ENCODE assay signal across 8 cellular contexts in the genomic region with DNA sequence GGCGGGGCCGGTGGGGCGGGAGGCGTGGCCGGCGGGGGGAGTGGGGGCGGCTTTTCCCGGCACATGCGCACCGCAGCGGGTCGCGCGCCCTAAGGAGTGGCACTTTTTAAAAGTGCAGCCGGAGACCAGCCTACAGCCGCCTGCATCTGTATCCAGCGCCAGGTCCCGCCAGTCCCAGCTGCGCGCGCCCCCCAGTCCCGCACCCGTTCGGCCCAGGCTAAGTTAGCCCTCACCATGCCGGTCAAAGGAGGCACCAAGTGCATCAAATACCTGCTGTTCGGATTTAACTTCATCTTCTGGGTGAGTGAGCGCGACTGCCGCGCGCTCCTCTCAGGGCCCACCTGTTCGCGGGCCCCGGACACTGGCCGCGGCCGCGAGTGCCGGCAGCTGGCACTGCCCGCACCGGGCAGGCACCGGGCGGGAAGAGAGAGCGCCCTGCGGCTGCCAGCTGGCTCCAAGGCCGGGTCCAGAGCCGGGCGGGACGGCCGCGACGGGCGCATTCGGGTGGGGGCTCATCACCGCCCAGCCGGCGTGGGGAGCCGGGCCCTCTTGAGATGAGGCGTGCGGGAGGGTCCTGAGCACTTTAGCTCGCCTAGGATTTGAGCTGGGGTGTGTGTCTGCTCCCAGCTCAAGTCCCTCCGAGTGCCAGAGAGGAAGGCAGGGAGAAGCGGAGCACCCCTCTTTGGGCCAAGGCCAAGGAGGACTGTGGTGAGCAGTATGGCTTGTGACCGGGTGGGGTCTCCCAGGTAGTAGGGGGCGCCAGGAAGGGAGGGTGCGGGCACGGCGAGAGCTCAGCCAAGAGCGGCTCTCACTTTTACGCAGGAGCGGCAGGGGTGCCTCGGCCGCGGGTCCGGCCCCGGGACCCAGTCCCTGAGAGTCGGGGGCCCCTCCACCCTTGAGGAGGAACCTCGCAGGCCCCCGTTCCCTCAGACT. TPM values are rescaled to one million over a fixed set of nuclear protein-coding genes. Genes with fewer than 3 reads are reported as not detected.
DNase-seq lines count a peak whose midpoint lies in the region; ATAC-seq and TF ChIP-seq lines count a peak whose summit lies in the region.

A gene with protein sequence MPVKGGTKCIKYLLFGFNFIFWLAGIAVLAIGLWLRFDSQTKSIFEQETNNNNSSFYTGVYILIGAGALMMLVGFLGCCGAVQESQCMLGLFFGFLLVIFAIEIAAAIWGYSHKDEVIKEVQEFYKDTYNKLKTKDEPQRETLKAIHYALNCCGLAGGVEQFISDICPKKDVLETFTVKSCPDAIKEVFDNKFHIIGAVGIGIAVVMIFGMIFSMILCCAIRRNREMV (plus strand): TSS at position 135 of the 933 bp plus-strand sequence. CDS start 100 bp downstream, at position 235.

- no peaks in the 10 kb centered on the region for H3K36me3 ChIP-seq in upper lobe of left lung

- DNase-seq in EL (peak; percentile 56), NCI-H146 (lab: John Stamatoyannopoulos, UW) (peak; percentile 70), foreskin keratinocyte (no peak), neural crest cell (ENCODE audit: low read depth, low spot score) (no peak), upper lobe of left lung (peak; percentile 83 to 95), Kasumi-1 (lab: John Stamatoyannopoulos, UW) (no peak)
- peak; percentile 19 for DNase-seq in activated T-helper 1 cell treated with anti-CD3 and anti-CD28 coated beads, Interleukin-12 subunit alpha, Interleukin-12 subunit beta, Interleukin-2, Interleukin-4 antibody, amounts not matched to agents 30 ng/mL and 10 ng/mL and 1 ng/mL, durations not matched to agents 14 hours and 24 hours and 36 hours (ENCODE audit: low spot score)

- H3K9me3 ChIP-seq in upper lobe of left lung, result no peaks in the 10 kb centered on the region

- intact Hi-C loops in activated T-helper 1 cell treated with anti-CD3 and anti-CD28 coated beads, Interleukin-12 subunit alpha, Interleukin-12 subunit beta, Interleukin-2, Interleukin-4 antibody, amounts not matched to agents 30 ng/mL and 10 ng/mL and 1 ng/mL, durations not matched to agents 14 hours and 24 hours and 36 hours (cut with micrococcal nuclease), result loop anchor here (2.0 kb wide), 2 partner anchors 14 to 32 kb away; no protein-coding TSS in a partner anchor

- H3K27me3 ChIP-seq in foreskin keratinocyte (no peaks in the 10 kb centered on the region), upper lobe of left lung (peaks cover 0 to 8% (median 0%) of the 10 kb centered on the region in 4 donors)

- H3K36me3 Mint-ChIP-seq in activated T-helper 1 cell treated with anti-CD3 and anti-CD28 coated beads, Interleukin-12 subunit alpha, Interleukin-12 subunit beta, Interleukin-2, Interleukin-4 antibody, amounts not matched to agents 30 ng/mL and 10 ng/mL and 1 ng/mL, durations not matched to agents 14 hours and 24 hours and 36 hours (ENCODE audit: low read depth), result no peaks in the 10 kb centered on the region
- no peaks in the 10 kb centered on the region for H3K36me3 Mint-ChIP-seq in neural crest cell (ENCODE audit: low read depth)

- H3K4me1 Mint-ChIP-seq in activated T-helper 1 cell treated with anti-CD3 and anti-CD28 coated beads, Interleukin-12 subunit alpha, Interleukin-12 subunit beta, Interleukin-2, Interleukin-4 antibody, amounts not matched to agents 30 ng/mL and 10 ng/mL and 1 ng/mL, durations not matched to agents 14 hours and 24 hours and 36 hours (ENCODE audit: low read depth), result peaks cover 36% of the 10 kb centered on the region
- peaks cover 31% of the 10 kb centered on the region for H3K4me1 Mint-ChIP-seq in neural crest cell

- H3K27ac ChIP-seq in foreskin keratinocyte, result peak within 1 kb of the TSS; percentile 97
- peak within 1 kb of the TSS; percentile 91 to 93 (median 92) for H3K27ac ChIP-seq in upper lobe of left lung

- H3K4me3 Mint-ChIP-seq in activated T-helper 1 cell treated with anti-CD3 and anti-CD28 coated beads, Interleukin-12 subunit alpha, Interleukin-12 subunit beta, Interleukin-2, Interleukin-4 antibody, amounts not matched to agents 30 ng/mL and 10 ng/mL and 1 ng/mL, durations not matched to agents 14 hours and 24 hours and 36 hours, result peak within 1 kb of the TSS; percentile 78
- peak within 1 kb of the TSS; percentile 83 for H3K4me3 Mint-ChIP-seq in neural crest cell

- peak within 1 kb of the TSS; percentile 56 to 67 (median 66) for H3K4me3 ChIP-seq in upper lobe of left lung

- peaks cover 39% of the 10 kb centered on the region for H3K4me1 ChIP-seq in foreskin keratinocyte
- peaks cover 30 to 83% (median 63%) of the 10 kb centered on the region in 4 donors for H3K4me1 ChIP-seq in upper lobe of left lung

- peak in 3 of 4 donors; percentile 70 to 91 (median 91) for TF ChIP-seq POLR2A in upper lobe of left lung (IDR thresholded peaks at IDR 0.05)

- H3K27ac Mint-ChIP-seq in activated T-helper 1 cell treated with anti-CD3 and anti-CD28 coated beads, Interleukin-12 subunit alpha, Interleukin-12 subunit beta, Interleukin-2, Interleukin-4 antibody, amounts not matched to agents 30 ng/mL and 10 ng/mL and 1 ng/mL, durations not matched to agents 14 hours and 24 hours and 36 hours, result peak within 1 kb of the TSS; percentile 45
- no peak within 1 kb of the TSS for H3K27ac Mint-ChIP-seq in neural crest cell (ENCODE audit: unreplicated experiment)

- TF ChIP-seq CTCF in foreskin keratinocyte (conservative IDR thresholded peaks at IDR 0.05), result no peak
- no peak for TF ChIP-seq CTCF in neural crest cell (conservative IDR thresholded peaks at IDR 0.05)
- TF ChIP-seq CTCF in upper lobe of left lung (IDR thresholded peaks at IDR 0.05), result peak in 2 of 6 experiments; percentile 11 to 20

- ATAC-seq in foreskin keratinocyte, result peak; percentile 35
- peak; percentile 47 to 67 for ATAC-seq in upper lobe of left lung (ENCODE audit: low FRiP score in 2 of 2)
- no peak for ATAC-seq in HG02981 (IDR thresholded peaks at IDR 0.05; ENCODE audit: unreplicated experiment)

- no peak for TF ChIP-seq EP300 in upper lobe of left lung (IDR thresholded peaks at IDR 0.05)

- H3K9me3 Mint-ChIP-seq in activated T-helper 1 cell treated with anti-CD3 and anti-CD28 coated beads, Interleukin-12 subunit alpha, Interleukin-12 subunit beta, Interleukin-2, Interleukin-4 antibody, amounts not matched to agents 30 ng/mL and 10 ng/mL and 1 ng/mL, durations not matched to agents 14 hours and 24 hours and 36 hours, result no peaks in the 10 kb centered on the region
- H3K9me3 Mint-ChIP-seq in neural crest cell, result no peaks in the 10 kb centered on the region

- WGBS in upper lobe of left lung, 2 donors, result 0% methylated on average over 28 to 55 of the region's 79 CpGs

- H3K27me3 Mint-ChIP-seq in activated T-helper 1 cell treated with anti-CD3 and anti-CD28 coated beads, Interleukin-12 subunit alpha, Interleukin-12 subunit beta, Interleukin-2, Interleukin-4 antibody, amounts not matched to agents 30 ng/mL and 10 ng/mL and 1 ng/mL, durations not matched to agents 14 hours and 24 hours and 36 hours (ENCODE audit: insufficient read depth), result peaks cover 27% of the 10 kb centered on the region
- peaks cover 78% of the 10 kb centered on the region for H3K27me3 Mint-ChIP-seq in neural crest cell (ENCODE audit: low read depth)

RNA-seq across cellular contexts. Expression of the gene that starts here (rescaled TPM):
- total RNA-seq in activated T-helper 1 cell treated with anti-CD3 and anti-CD28 coated beads, Interleukin-12 subunit alpha, Interleukin-12 subunit beta, Interleukin-2, Interleukin-4 antibody, amounts not matched to agents 30 ng/mL and 10 ng/mL and 1 ng/mL, durations not matched to agents 14 hours and 24 hours and 36 hours, result 47.4 and 50.9 TPM in 2 replicates
- total RNA-seq in foreskin keratinocyte (577 and 589 TPM in 2 replicates), neural crest cell (1.8 and 2.1 TPM in 2 replicates), upper lobe of left lung (100 to 1,000 TPM in 5 of 6 donors, 10 to 100 TPM in 1; 96.4 to 716 (median 484) TPM)
- 620 and 648 TPM in 2 replicates for polyA plus RNA-seq in foreskin keratinocyte

Comparison
In these comparisons a context has a peak if more than half of its experiments do, and no peak if none do; other contexts are left out.
1. RNA of the gene that starts here (total RNA-seq): 577 to 589 TPM in foreskin keratinocyte, 96.4 to 716 TPM in upper lobe of left lung and 47.4 to 50.9 TPM in activated T-helper 1 cell treated with anti-CD3 and anti-CD28 coated beads, Interleukin-12 subunit alpha, Interleukin-12 subunit beta, Interleukin-2, Interleukin-4 antibody, amounts not matched to agents 30 ng/mL and 10 ng/mL and 1 ng/mL, durations not matched to agents 14 hours and 24 hours and 36 hours; 1.8 to 2.1 TPM in neural crest cell; every median in the first group is over 10 times any median in the second.
2. DNase-seq: peak in EL (single experiment), NCI-H146 (single experiment), activated T-helper 1 cell treated with anti-CD3 and anti-CD28 coated beads, Interleukin-12 subunit alpha, Interleukin-12 subunit beta, Interleukin-2, Interleukin-4 antibody, amounts not matched to agents 30 ng/mL and 10 ng/mL and 1 ng/mL, durations not matched to agents 14 hours and 24 hours and 36 hours (single experiment) and upper lobe of left lung (2 of 2); none in foreskin keratinocyte (0 of 2), neural crest cell (single experiment) and Kasumi-1 (0 of 2).